29 cellular contexts compared by ENCODE assay signal in genomic region chr18:23711421-23711820, GRCh38. TPM values are rescaled to one million over a fixed set of nuclear protein-coding genes. Genes with fewer than 3 reads are reported as not detected.
"Had no signal": no experiment of that assay in that cellular context is flagged by ENCODE, and none has a peak within 500 bp of the region (broad histone marks: within the 10 kb centered on the region; RNA-seq: fewer than 3 reads in every experiment).

No MANE protein-coding gene starts in this region.

- H3K4me1 ChIP-seq: adrenal gland, body of pancreas, breast epithelium had no signal

- H3K27ac ChIP-seq: adrenal gland, body of pancreas, breast epithelium had no signal

- H3K27me3 ChIP-seq: adrenal gland, body of pancreas, breast epithelium, MG63 had no signal

- H3K4me3 ChIP-seq: adrenal gland, body of pancreas, breast epithelium, MG63 had no signal

- DNase-seq: activated CD4-positive, alpha-beta memory T cell treated with anti-CD3 and anti-CD28 coated beads for 36 hours; activated CD4-positive, alpha-beta T cell treated with anti-CD3 and anti-CD28 coated beads, Interleukin-2, amount 10 ng/mL, durations not matched to agents 24 days and 14 days; activated CD8-positive, alpha-beta memory T cell treated with anti-CD3 and anti-CD28 coated beads, Interleukin-2, amount 50 U/mL, for 4 hours; activated gamma-delta T cell treated with Interleukin-2 at 50 U/mL for 16 hours; activated naive CD4-positive, alpha-beta T cell treated with anti-CD3 and anti-CD28 coated beads for 36 hours; activated T-cell treated with anti-CD3 and anti-CD28 coated beads for 4 hours; activated T-cell treated with anti-CD3 and anti-CD28 coated beads, Interleukin-2, amount 50 U/mL, for 4 hours; adrenal gland; body of pancreas; MG63; MV-4-11; NCI-H1092 treated with DMSO at 0.1 percent for 48 hours; NCI-H1417; NCI-H146; NCI-H187; NCI-H2029 treated with DMSO at 0.1 percent for 48 hours; NCI-H2107; NCI-H2171; NCI-H510A; NCI-H526; NCI-H748 treated with DMSO at 0.1 percent for 48 hours; Right ventricle myocardium superior; T1000 had no signal

- H3K4me3 Mint-ChIP-seq: activated CD4-positive, alpha-beta memory T cell treated with anti-CD3 and anti-CD28 coated beads for 36 hours; activated CD4-positive, alpha-beta T cell treated with anti-CD3 and anti-CD28 coated beads, Interleukin-2, amount 10 ng/mL, durations not matched to agents 24 days and 14 days; activated naive CD4-positive, alpha-beta T cell treated with anti-CD3 and anti-CD28 coated beads for 36 hours; activated T-cell treated with anti-CD3 and anti-CD28 coated beads, Interleukin-2, amount 50 U/mL, for 4 hours; activated T-helper 1 cell treated with anti-CD3 and anti-CD28 coated beads, Interleukin-12 subunit alpha, Interleukin-12 subunit beta, Interleukin-2, Interleukin-4 antibody, amounts not matched to agents 30 ng/mL and 10 ng/mL and 1 ng/mL, durations not matched to agents 14 hours and 24 hours and 36 hours had no signal

- H3K27ac Mint-ChIP-seq: activated CD4-positive, alpha-beta memory T cell treated with anti-CD3 and anti-CD28 coated beads for 36 hours; activated CD4-positive, alpha-beta T cell treated with anti-CD3 and anti-CD28 coated beads, Interleukin-2, amount 10 ng/mL, durations not matched to agents 24 days and 14 days; activated naive CD4-positive, alpha-beta T cell treated with anti-CD3 and anti-CD28 coated beads for 36 hours; activated naive CD4-positive, alpha-beta T cell treated with anti-CD3 and anti-CD28 coated beads, Interleukin-2, amount 50 U/mL, for 72 hours; activated T-helper 1 cell treated with anti-CD3 and anti-CD28 coated beads, Interleukin-12 subunit alpha, Interleukin-12 subunit beta, Interleukin-2, Interleukin-4 antibody, amounts not matched to agents 30 ng/mL and 10 ng/mL and 1 ng/mL, durations not matched to agents 14 hours and 24 hours and 36 hours had no signal

- H3K9me3 ChIP-seq: adrenal gland, body of pancreas, MG63 had no signal

- FAIRE-seq: astrocyte had no signal

- ATAC-seq: activated naive CD4-positive, alpha-beta T cell treated with anti-CD3 and anti-CD28 coated beads, Interleukin-2, amount 50 U/mL, for 72 hours; activated T-cell treated with anti-CD3 and anti-CD28 coated beads, Interleukin-2, amount 50 U/mL, for 4 hours; body of pancreas had no signal

- H3K36me3 ChIP-seq: adrenal gland, breast epithelium had no signal

RNA-seq across cellular contexts. Expression of gene LAMA3, which starts 22.2 kb away (rescaled TPM):
- total RNA-seq: activated CD4-positive, alpha-beta T cell treated with anti-CD3 and anti-CD28 coated beads, Interleukin-2, amount 10 ng/mL, durations not matched to agents 24 days and 14 days; activated T-helper 1 cell treated with anti-CD3 and anti-CD28 coated beads, Interleukin-12 subunit alpha, Interleukin-12 subunit beta, Interleukin-2, Interleukin-4 antibody, amounts not matched to agents 30 ng/mL and 10 ng/mL and 1 ng/mL, durations not matched to agents 14 hours and 24 hours and 36 hours; T-helper 1 cell treated with Interleukin-12 subunit alpha and Interleukin-12 subunit beta and Interleukin-4 antibody, amounts not matched to agents 30 ng/mL and 1 ng/mL, for 36 hours had no signal

RNA-seq across cellular contexts. Expression of gene ANKRD29, which starts 48.7 kb away (rescaled TPM):
- total RNA-seq: activated CD4-positive, alpha-beta memory T cell treated with anti-CD3 and anti-CD28 coated beads for 36 hours; activated CD4-positive, alpha-beta T cell treated with anti-CD3 and anti-CD28 coated beads, Interleukin-2, amount 10 ng/mL, durations not matched to agents 24 days and 14 days; activated naive CD4-positive, alpha-beta T cell treated with anti-CD3 and anti-CD28 coated beads for 36 hours; activated naive CD4-positive, alpha-beta T cell treated with anti-CD3 and anti-CD28 coated beads, Interleukin-2, amount 50 U/mL, for 72 hours; activated T-cell treated with anti-CD3 and anti-CD28 coated beads, Interleukin-2, amount 50 U/mL, for 4 hours; activated T-helper 1 cell treated with anti-CD3 and anti-CD28 coated beads, Interleukin-12 subunit alpha, Interleukin-12 subunit beta, Interleukin-2, Interleukin-4 antibody, amounts not matched to agents 30 ng/mL and 10 ng/mL and 1 ng/mL, durations not matched to agents 14 hours and 24 hours and 36 hours; OCI-LY7 had no signal
